Comparison of ENCODE assay signal across 29 cellular contexts in the genomic region with DNA sequence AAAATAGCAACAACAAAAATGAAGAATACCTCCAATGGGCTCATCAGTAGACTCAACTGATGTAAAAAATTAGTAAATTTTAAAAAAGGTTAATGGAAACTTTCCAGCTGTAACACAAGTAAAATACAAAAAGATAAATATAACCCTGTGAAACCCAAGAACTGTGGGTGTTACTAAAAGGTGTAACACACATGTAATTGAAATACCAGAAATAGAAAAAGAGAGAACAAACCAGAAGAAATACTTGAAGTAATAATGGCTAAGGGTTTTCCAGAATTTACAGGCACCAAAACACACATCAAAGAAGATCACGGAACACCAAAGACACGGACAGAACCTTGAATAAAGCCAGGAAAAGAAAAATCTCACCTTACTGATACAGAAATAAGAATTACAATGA.
"Had no signal": no experiment of that assay in that cellular context is flagged by ENCODE, and none has a peak within 500 bp of the region (broad histone marks: within the 10 kb centered on the region; RNA-seq: fewer than 3 reads in every experiment).

No MANE protein-coding gene starts in this region.

- ATAC-seq: stimulated activated effector memory CD8-positive, alpha-beta T cell treated with anti-CD3 and anti-CD28 coated beads, Interleukin-12 subunit alpha, Interleukin-12 subunit beta, amount 100 ng/mL, for 72 hours; stimulated activated memory B cell treated with anti-CD40 and anti-IgM and Interleukin-4, amounts not matched to agents 10 μg/mL and 1 μg/mL and 100 μg/mL, for 72 hours; stimulated activated naive B cell treated with anti-CD40 and anti-IgM and Interleukin-4, amounts not matched to agents 10 μg/mL and 1 μg/mL and 100 μg/mL, for 72 hours; stimulated activated naive CD8-positive, alpha-beta T cell treated with anti-CD3 and anti-CD28 coated beads, Interleukin-15, amount 100 ng/mL, for 72 hours; stimulated activated naive CD8-positive, alpha-beta T cell treated with anti-CD3 and anti-CD28 coated beads, Interleukin-15, Interleukin-2, amounts not matched to agents 100 U/mL and 50 U/mL, for 24 hours; upper lobe of right lung had no signal

- H3K4me3 ChIP-seq: stomach, suprapubic skin, testis, thoracic aorta, thyroid gland, tibial artery, tibial nerve, transverse colon, upper lobe of left lung, upper lobe of right lung, uterus, vagina had no signal

- H3K27me3 ChIP-seq: stomach, testis, thyroid gland, tibial artery, tibial nerve, transverse colon, upper lobe of left lung, upper lobe of right lung, uterus, vagina had no signal

- FAIRE-seq: urothelium cell line had no signal

- H3K4me3 Mint-ChIP-seq: stimulated activated effector memory CD8-positive, alpha-beta T cell treated with anti-CD3 and anti-CD28 coated beads, Interleukin-12 subunit alpha, Interleukin-12 subunit beta, amount 100 ng/mL, for 72 hours; stimulated activated memory B cell treated with anti-CD40 and anti-IgM and Interleukin-4, amounts not matched to agents 10 μg/mL and 1 μg/mL and 100 μg/mL, for 72 hours; stimulated activated naive B cell treated with anti-CD40 and anti-IgM and Interleukin-4, amounts not matched to agents 10 μg/mL and 1 μg/mL and 100 μg/mL, for 72 hours; stimulated activated naive CD8-positive, alpha-beta T cell treated with anti-CD3 and anti-CD28 coated beads, Interleukin-15, amount 100 ng/mL, for 72 hours; stimulated activated naive CD8-positive, alpha-beta T cell treated with anti-CD3 and anti-CD28 coated beads, Interleukin-15, Interleukin-2, amounts not matched to agents 100 ng/mL and 50 ng/mL, for 24 hours; type B pancreatic cell had no signal

- DNase-seq: stimulated activated CD4-positive, alpha-beta T cell treated with anti-CD3 and anti-CD28 coated beads, Interleukin-2, amount 100 ng/mL, for 48 hours; stimulated activated CD4-positive, alpha-beta T cell treated with anti-CD3 and anti-CD28 coated beads, Interleukin-4, amount 100 ng/mL, for 1 hour; stimulated activated CD4-positive, alpha-beta T cell treated with anti-CD3 and anti-CD28 coated beads, Interleukin-4, amount 100 ng/mL, for 24 hours; stimulated activated CD4-positive, alpha-beta T cell treated with anti-CD3 and anti-CD28 coated beads, Interleukin-4, amount 100 ng/mL, for 4 hours; stimulated activated CD8-positive, alpha-beta memory T cell treated with anti-CD3 and anti-CD28 coated beads, Interleukin-4, amount 100 ng/mL, for 48 hours; stimulated activated naive B cell treated with anti-CD40 and anti-IgM and Interleukin-4, amounts not matched to agents 10 μg/mL and 1 μg/mL and 100 μg/mL, for 72 hours; stimulated activated naive CD4-positive, alpha-beta T cell; stimulated activated naive CD4-positive, alpha-beta T cell treated with Interleukin-2 at 50 U/mL for 16 hours; stimulated activated naive CD8-positive, alpha-beta T cell treated with anti-CD3 and anti-CD28 coated beads, Interleukin-15, amount 100 ng/mL, for 72 hours; stimulated activated naive CD8-positive, alpha-beta T cell treated with anti-CD3 and anti-CD28 coated beads, Interleukin-15, Interleukin-2, amounts not matched to agents 100 U/mL and 50 U/mL, for 24 hours; stomach; substantia nigra; testis; thyroid gland; tibial artery; transverse colon; trophoblast cell; upper lobe of left lung; upper lobe of right lung; uterus had no signal

- H3K4me1 Mint-ChIP-seq: stimulated activated effector memory CD8-positive, alpha-beta T cell treated with anti-CD3 and anti-CD28 coated beads, Interleukin-12 subunit alpha, Interleukin-12 subunit beta, amount 100 ng/mL, for 72 hours; stimulated activated memory B cell treated with anti-CD40 and anti-IgM and Interleukin-4, amounts not matched to agents 10 μg/mL and 1 μg/mL and 100 μg/mL, for 72 hours; stimulated activated naive B cell treated with anti-CD40 and anti-IgM and Interleukin-4, amounts not matched to agents 10 μg/mL and 1 μg/mL and 100 μg/mL, for 72 hours; stimulated activated naive CD8-positive, alpha-beta T cell treated with anti-CD3 and anti-CD28 coated beads, Interleukin-15, amount 100 ng/mL, for 72 hours had no signal

- H3K27ac ChIP-seq: stomach, suprapubic skin, testis, thoracic aorta, thyroid gland, tibial artery, tibial nerve, transverse colon, upper lobe of left lung, upper lobe of right lung, uterus, vagina had no signal

- H3K9me3 ChIP-seq: stomach, suprapubic skin, testis, thoracic aorta, thyroid gland, tibial artery, tibial nerve, transverse colon, upper lobe of left lung, upper lobe of right lung, uterus, vagina had no signal

- H3K4me1 ChIP-seq: stomach, suprapubic skin, testis, thyroid gland, tibial artery, tibial nerve, transverse colon, upper lobe of left lung, upper lobe of right lung, uterus, vagina had no signal

- H3K27ac Mint-ChIP-seq: stimulated activated effector memory CD8-positive, alpha-beta T cell treated with anti-CD3 and anti-CD28 coated beads, Interleukin-12 subunit alpha, Interleukin-12 subunit beta, amount 100 ng/mL, for 72 hours; stimulated activated memory B cell treated with anti-CD40 and anti-IgM and Interleukin-4, amounts not matched to agents 10 μg/mL and 1 μg/mL and 100 μg/mL, for 72 hours; stimulated activated naive B cell treated with anti-CD40 and anti-IgM and Interleukin-4, amounts not matched to agents 10 μg/mL and 1 μg/mL and 100 μg/mL, for 72 hours; stimulated activated naive CD8-positive, alpha-beta T cell treated with anti-CD3 and anti-CD28 coated beads, Interleukin-15, amount 100 ng/mL, for 72 hours; stimulated activated naive CD8-positive, alpha-beta T cell treated with anti-CD3 and anti-CD28 coated beads, Interleukin-15, Interleukin-2, amounts not matched to agents 100 ng/mL and 50 ng/mL, for 24 hours; type B pancreatic cell had no signal

- H3K36me3 Mint-ChIP-seq: stimulated activated effector memory CD8-positive, alpha-beta T cell treated with anti-CD3 and anti-CD28 coated beads, Interleukin-12 subunit alpha, Interleukin-12 subunit beta, amount 100 ng/mL, for 72 hours; stimulated activated memory B cell treated with anti-CD40 and anti-IgM and Interleukin-4, amounts not matched to agents 10 μg/mL and 1 μg/mL and 100 μg/mL, for 72 hours; stimulated activated naive B cell treated with anti-CD40 and anti-IgM and Interleukin-4, amounts not matched to agents 10 μg/mL and 1 μg/mL and 100 μg/mL, for 72 hours; type B pancreatic cell had no signal

- H3K9me3 Mint-ChIP-seq: stimulated activated memory B cell treated with anti-CD40 and anti-IgM and Interleukin-4, amounts not matched to agents 10 μg/mL and 1 μg/mL and 100 μg/mL, for 72 hours; stimulated activated naive B cell treated with anti-CD40 and anti-IgM and Interleukin-4, amounts not matched to agents 10 μg/mL and 1 μg/mL and 100 μg/mL, for 72 hours; stimulated activated naive CD8-positive, alpha-beta T cell treated with anti-CD3 and anti-CD28 coated beads, Interleukin-15, Interleukin-2, amounts not matched to agents 100 ng/mL and 50 ng/mL, for 24 hours; type B pancreatic cell had no signal

- H3K36me3 ChIP-seq: stomach, suprapubic skin, thoracic aorta, thyroid gland, tibial artery, tibial nerve, transverse colon, upper lobe of left lung, upper lobe of right lung, uterus, vagina had no signal

- H3K27me3 Mint-ChIP-seq: type B pancreatic cell had no signal
